ENCODE assay signal across 19 cellular contexts in the genomic region with DNA sequence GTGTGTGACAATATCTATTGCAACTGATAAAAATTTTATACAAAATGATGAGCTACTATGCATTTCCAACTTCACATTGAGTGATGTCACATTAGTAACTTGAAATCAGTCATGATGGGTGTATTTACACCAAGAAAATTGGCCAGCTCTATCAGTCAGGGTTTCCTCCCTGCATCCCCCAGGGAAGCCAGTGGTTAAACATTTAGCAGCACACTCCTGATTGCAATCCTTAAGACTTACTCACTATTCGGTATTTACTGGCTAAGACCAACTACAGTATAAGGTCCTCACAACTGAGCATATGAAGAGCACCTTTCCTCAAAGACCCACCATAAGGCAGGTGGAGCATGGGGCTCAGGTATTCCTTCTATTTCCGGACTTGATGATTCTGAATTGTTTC.
"Had no signal": no experiment of that assay in that cellular context is flagged by ENCODE, and none has a peak within 500 bp of the region (broad histone marks: within the 10 kb centered on the region; RNA-seq: fewer than 3 reads in every experiment).

No MANE protein-coding gene starts in this region.

- H3K4me3 ChIP-seq: gastrocnemius medialis, heart left ventricle, right lobe of liver, stomach, suprapubic skin, tibial nerve had no signal

- DNase-seq: activated CD4-positive, alpha-beta T cell treated with anti-CD3 and anti-CD28 coated beads for 1 hour; activated CD4-positive, alpha-beta T cell treated with anti-CD3 and anti-CD28 coated beads, Interleukin-2, amount 50 U/mL, for 1 hour; activated CD8-positive, alpha-beta T cell treated with anti-CD3 and anti-CD28 coated beads, Interleukin-2, amount 10 ng/mL, durations not matched to agents 7 days and 5 days; activated gamma-delta T cell treated with Interleukin-2 at 50 U/mL for 16 hours; activated T-cell treated with anti-CD3 and anti-CD28 coated beads, Interleukin-2, amount 50 U/mL, for 1 hour; anterior cingulate cortex; gastrocnemius medialis; heart left ventricle; left cardiac atrium; nucleus accumbens; right lobe of liver; small intestine; stimulated activated CD4-positive, alpha-beta T cell treated with anti-CD3 and anti-CD28 coated beads, Interleukin-2, amount 100 ng/mL, for 24 hours; stomach; T-helper 1 cell had no signal

- H3K9me3 ChIP-seq: gastrocnemius medialis had no signal

- H3K4me1 ChIP-seq: gastrocnemius medialis, heart left ventricle, parathyroid adenoma, right lobe of liver, stomach had no signal

- ATAC-seq: activated CD8-positive, alpha-beta T cell treated with anti-CD3 and anti-CD28 coated beads, Interleukin-2, amount 10 ng/mL, durations not matched to agents 7 days and 5 days; gastrocnemius medialis; heart left ventricle; left cardiac atrium; right lobe of liver; stimulated activated memory B cell treated with anti-CD40 and anti-IgM and Interleukin-4, amounts not matched to agents 10 μg/mL and 1 μg/mL and 100 μg/mL, for 72 hours had no signal

- H3K36me3 ChIP-seq: gastrocnemius medialis, heart left ventricle, right lobe of liver, stomach, suprapubic skin, tibial nerve had no signal

- H3K27ac ChIP-seq: gastrocnemius medialis, heart left ventricle, parathyroid adenoma, right lobe of liver, stomach, suprapubic skin, tibial nerve had no signal

- H3K27me3 ChIP-seq: gastrocnemius medialis, heart left ventricle, right lobe of liver, stomach, suprapubic skin, tibial nerve had no signal
